Comparison of ENCODE assay signal across 20 cellular contexts in the genomic region with DNA sequence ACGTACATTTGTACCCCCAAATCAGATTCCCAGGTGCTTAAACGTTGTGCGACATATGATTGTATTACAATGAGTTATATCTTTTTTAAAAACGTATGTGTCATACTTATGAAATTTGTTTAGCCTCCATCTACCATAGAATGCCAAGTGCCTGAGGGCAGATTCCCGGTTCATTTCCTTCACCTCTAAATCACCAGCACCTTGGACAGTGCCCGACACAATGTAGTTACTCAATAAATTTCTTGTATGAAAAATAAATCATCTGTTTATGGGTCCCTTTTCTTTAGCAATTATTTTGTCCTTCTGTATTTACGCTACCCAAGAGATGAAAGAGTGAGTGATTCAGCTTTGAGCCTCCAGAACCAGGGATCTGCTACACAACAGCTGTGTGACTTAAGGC.
A peak's percentile ranks its signal among the peaks of the same experiment; 100 is the strongest.
DNase-seq lines count a peak whose midpoint lies in the region; ATAC-seq and TF ChIP-seq lines count a peak whose summit lies in the region.
"Had no signal": no experiment of that assay in that cellular context is flagged by ENCODE, and none has a peak within 500 bp of the region (broad histone marks: within the 10 kb centered on the region; RNA-seq: fewer than 3 reads in every experiment).

No MANE protein-coding gene starts in this region.

- intact Hi-C loops in ascending aorta (cut with DNase I), result no loop called here

- no peak overlapping the region for H3K27ac ChIP-seq in HEK293 (ENCODE audit: extremely low read depth, low read depth, low read length)
- no peak overlapping the region for H3K27ac ChIP-seq in ascending aorta
- H3K27ac ChIP-seq: SJSA1 had no signal

- H3K36me3 Mint-ChIP-seq in WTC11, result no peaks in the 10 kb centered on the region
- H3K36me3 Mint-ChIP-seq: CD4-positive, CD25-positive, alpha-beta regulatory T cell; IgD-negative memory B cell had no signal

- H3K4me3 Mint-ChIP-seq in WTC11, result no peak overlapping the region
- H3K4me3 Mint-ChIP-seq: CD4-positive, CD25-positive, alpha-beta regulatory T cell; IgD-negative memory B cell; T-helper 17 cell had no signal

- H3K27me3 ChIP-seq in ascending aorta, result no peaks in the 10 kb centered on the region
- H3K27me3 ChIP-seq: SJSA1 had no signal

- H3K9me3 ChIP-seq in HEK293 (ENCODE audit: control insufficient read depth, insufficient read depth, low read depth, low read length) (no peaks in the 10 kb centered on the region), ascending aorta (no peaks in the 10 kb centered on the region)
- H3K9me3 ChIP-seq: BE2C, SJSA1 had no signal

- H3K27me3 Mint-ChIP-seq in WTC11 (ENCODE audit: low read depth), result no peaks in the 10 kb centered on the region
- H3K27me3 Mint-ChIP-seq: CD4-positive, CD25-positive, alpha-beta regulatory T cell; T-helper 17 cell had no signal

- TF ChIP-seq CTCF in HEK293 (tag by site-specific recombination; IDR thresholded peaks at IDR 0.05), result no peak
- no peak for TF ChIP-seq CTCF in WTC11 (IDR thresholded peaks at IDR 0.05)
- no peak for TF ChIP-seq CTCF in fibroblast of pulmonary artery (IDR thresholded peaks at IDR 0.05; ENCODE audit: low read length, missing control alignments)
- no peak for TF ChIP-seq CTCF in ascending aorta (IDR thresholded peaks at IDR 0.05)

- POLR2A ChIA-PET in HEK293 (lab: Yijun Ruan, JAX) (no interaction called here), WTC11 (lab: Charles Lee) (no interaction called here)

- H3K4me1 ChIP-seq in HEK293 (ENCODE audit: control insufficient read depth, insufficient read depth, low read length) (0 out of 2 replicates have a peak, but pooled peaks cover 4% of the 10 kb centered on the region), ascending aorta (peaks cover 0 to 3% of the 10 kb centered on the region in 2 donors)
- H3K4me1 ChIP-seq: BE2C, SJSA1 had no signal

- CTCF ChIA-PET in HEK293 (lab: Yijun Ruan, JAX), result no interaction called here
- CTCF ChIA-PET in WTC11 (lab: Charles Lee), result no interaction called here

- peaks cover 26% of the 10 kb centered on the region for H3K4me1 Mint-ChIP-seq in WTC11
- H3K4me1 Mint-ChIP-seq: CD4-positive, CD25-positive, alpha-beta regulatory T cell; T-helper 17 cell had no signal

- peaks cover 17% of the 10 kb centered on the region for H3K9me3 Mint-ChIP-seq in WTC11

- ATAC-seq in WTC11 (no peak), GM19463 (IDR thresholded peaks at IDR 0.05; ENCODE audit: unreplicated experiment) (no peak)
- ATAC-seq: Right ventricle myocardium inferior, T-helper 17 cell had no signal

- H3K4me3 ChIP-seq in HEK293 (ENCODE audit: low read depth, low read length), result no peak overlapping the region
- no peak overlapping the region for H3K4me3 ChIP-seq in fibroblast of pulmonary artery (replicated peaks; ENCODE audit: low read depth, low read length)
- H3K4me3 ChIP-seq in ascending aorta, result no peak overlapping the region
- H3K4me3 ChIP-seq: SJSA1 had no signal

- DNase-seq in EL (peak; percentile 12), WTC11 (ENCODE audit: low spot score) (peak; percentile 11), fibroblast of pulmonary artery (ENCODE audit: low read depth) (peak; percentile 6), ascending aorta (ENCODE audit: low spot score in 2 of 2) (no peak), NCI-H1092 treated with DMSO at 0.1 percent for 48 hours (lab: John Stamatoyannopoulos, UW) (no peak)
- DNase-seq: BE2C; CD4-positive, CD25-positive, alpha-beta regulatory T cell; DMS79; Kasumi-1; NCI-H1092; NCI-H146; NCI-H2029 treated with DMSO at 0.1 percent for 48 hours; NCI-H526; SW 1271; T-helper 17 cell had no signal

- H3K27ac Mint-ChIP-seq in WTC11, result no peak overlapping the region
- H3K27ac Mint-ChIP-seq: CD4-positive, CD25-positive, alpha-beta regulatory T cell; IgD-negative memory B cell; T-helper 17 cell had no signal

- H3K36me3 ChIP-seq in HEK293 (ENCODE audit: control insufficient read depth in 2 of 2, insufficient read depth in 1 of 2, low read length in 2 of 2) (no peaks in the 10 kb centered on the region), ascending aorta (no peaks in the 10 kb centered on the region)
- H3K36me3 ChIP-seq: BE2C, SJSA1 had no signal

TF ChIP-seq in HEK293, 187 proteins besides CTCF, POLR2A, EP300 and RAD21 (continues in another document):
- TF ChIP-seq ZNF677 (tag by site-specific recombination; IDR thresholded peaks at IDR 0.05), result no peak
- no peak for TF ChIP-seq ZNF423 (tag by site-specific recombination; IDR thresholded peaks at IDR 0.05)
- no peak for TF ChIP-seq ZNF211 (tag by site-specific recombination; IDR thresholded peaks at IDR 0.05; ENCODE audit: low read depth)
- no peak for TF ChIP-seq ZNF596 (tag by site-specific recombination; IDR thresholded peaks at IDR 0.05)
- TF ChIP-seq ZNF311 (tag by site-specific recombination; IDR thresholded peaks at IDR 0.05; ENCODE audit: borderline replicate concordance), result no peak
- no peak for TF ChIP-seq ZNF362 (tag by site-specific recombination; IDR thresholded peaks at IDR 0.05)

TF ChIP-seq in WTC11, 78 proteins besides CTCF, POLR2A, EP300 and RAD21:
- TF ChIP-seq GTF2I (CRISPR knock-in tag; conservative IDR thresholded peaks at IDR 0.05) (0 out of 2 replicates have a peak, but pooled peaks have one; percentile 22), NFATC4 (CRISPR knock-in tag; IDR thresholded peaks at IDR 0.05) (no peak)

Comparison
In these comparisons a context has a peak if more than half of its experiments do, and no peak if none do; other contexts are left out.
1. DNase-seq: peak in EL (single experiment), WTC11 (single experiment) and fibroblast of pulmonary artery (single experiment); none in ascending aorta (0 of 2) and NCI-H1092 treated with DMSO at 0.1 percent for 48 hours (single experiment).